In the genomic region with DNA sequence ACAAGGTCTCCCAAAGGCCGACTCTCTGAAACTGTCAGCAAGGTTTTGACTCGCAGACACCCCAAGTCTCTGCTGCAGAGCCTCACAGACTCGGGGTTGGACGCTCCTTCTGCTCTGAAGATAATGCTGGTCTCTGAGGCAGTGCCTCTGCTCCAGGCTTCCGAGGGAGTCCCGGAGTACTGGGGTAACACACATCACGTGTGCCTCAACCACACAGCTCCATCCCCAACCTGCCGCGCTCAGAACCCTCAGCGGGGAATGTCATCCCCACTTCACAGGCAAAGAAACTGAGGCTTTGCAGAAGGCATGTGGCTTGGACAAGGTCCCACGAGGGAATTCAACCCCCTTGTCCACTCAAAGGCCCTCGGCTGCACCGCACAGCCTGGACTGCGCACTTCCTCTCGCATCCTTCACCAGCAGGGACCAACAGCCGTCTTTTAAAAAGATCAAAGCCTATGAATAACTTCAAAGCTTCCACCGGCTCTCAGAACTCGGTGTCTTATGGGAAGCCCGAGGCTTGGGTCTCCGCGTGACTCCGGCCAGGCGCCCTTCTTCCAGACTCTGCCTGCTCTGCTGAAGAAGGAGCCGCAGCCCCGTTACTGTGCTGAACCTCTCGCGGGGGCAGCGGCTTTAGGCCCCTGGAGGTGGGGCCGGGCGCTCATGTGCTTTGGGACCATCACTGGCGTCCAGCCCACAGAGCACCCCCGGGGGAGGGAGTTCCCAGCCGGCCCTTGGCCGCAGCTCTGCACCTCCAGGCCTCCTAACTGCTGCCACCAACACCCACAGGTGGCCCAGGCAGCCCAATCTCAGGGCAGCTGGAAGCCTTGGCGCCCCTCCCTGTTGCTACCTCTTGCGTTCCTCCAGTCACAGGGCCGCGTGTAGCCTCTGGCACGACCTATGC, we compare ENCODE assay signal across 1 cellular context.
TF ChIP-seq lines count a peak whose summit lies in the region.

No MANE protein-coding gene starts in this region.

TF ChIP-seq in HepG2, 621 proteins besides CTCF, POLR2A, EP300 and RAD21:
- TF ChIP-seq, protein P1, sequence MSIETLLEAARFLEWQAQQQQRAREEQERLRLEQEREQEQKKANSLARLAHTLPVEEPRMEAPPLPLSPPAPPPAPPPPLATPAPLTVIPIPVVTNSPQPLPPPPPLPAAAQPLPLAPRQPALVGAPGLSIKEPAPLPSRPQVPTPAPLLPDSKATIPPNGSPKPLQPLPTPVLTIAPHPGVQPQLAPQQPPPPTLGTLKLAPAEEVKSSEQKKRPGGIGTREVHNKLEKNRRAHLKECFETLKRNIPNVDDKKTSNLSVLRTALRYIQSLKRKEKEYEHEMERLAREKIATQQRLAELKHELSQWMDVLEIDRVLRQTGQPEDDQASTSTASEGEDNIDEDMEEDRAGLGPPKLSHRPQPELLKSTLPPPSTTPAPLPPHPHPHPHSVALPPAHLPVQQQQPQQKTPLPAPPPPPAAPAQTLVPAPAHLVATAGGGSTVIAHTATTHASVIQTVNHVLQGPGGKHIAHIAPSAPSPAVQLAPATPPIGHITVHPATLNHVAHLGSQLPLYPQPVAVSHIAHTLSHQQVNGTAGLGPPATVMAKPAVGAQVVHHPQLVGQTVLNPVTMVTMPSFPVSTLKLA (IDR thresholded peaks at IDR 0.05), result peak; percentile 74
- no peak for TF ChIP-seq EEA1 (CRISPR knock-in tag; IDR thresholded peaks at IDR 0.05; ENCODE audit: borderline replicate concordance)
